8 cellular contexts compared by ENCODE assay signal in the genomic region with DNA sequence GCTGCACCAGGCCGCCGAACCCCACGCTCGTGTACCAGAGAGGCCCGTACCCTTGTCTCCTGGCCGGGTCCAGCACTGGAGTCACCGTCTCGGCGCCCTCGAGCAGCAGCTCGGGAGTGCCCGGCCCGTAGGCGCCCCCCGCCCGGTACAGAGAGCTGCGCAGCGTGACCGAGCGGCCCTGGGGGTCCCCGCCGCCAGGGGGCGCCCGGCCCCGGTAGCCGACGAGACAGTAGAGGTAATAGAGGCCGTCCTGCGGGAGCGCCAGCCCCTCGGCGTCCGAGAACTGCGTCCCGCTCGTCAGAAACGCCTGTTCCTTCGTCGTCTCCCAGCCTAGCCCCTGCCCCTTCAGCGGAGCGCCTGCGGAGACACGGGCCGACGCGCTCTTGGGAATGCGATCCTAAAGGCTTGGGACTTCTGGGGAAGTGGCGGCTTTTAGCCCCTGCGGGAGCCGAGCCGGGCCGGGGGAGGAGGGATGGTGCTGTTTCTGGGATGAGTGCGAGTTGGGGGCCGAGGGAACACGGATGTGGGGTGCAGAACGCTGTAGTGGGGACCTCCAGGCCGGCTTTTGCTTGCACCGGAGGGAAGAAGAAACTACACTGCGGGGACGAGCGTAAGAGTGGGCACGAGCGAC. TPM values are rescaled to one million over a fixed set of nuclear protein-coding genes. Genes with fewer than 3 reads are reported as not detected.
A peak's percentile ranks its signal among the peaks of the same experiment; 100 is the strongest.
DNase-seq lines count a peak whose midpoint lies in the region; ATAC-seq and TF ChIP-seq lines count a peak whose summit lies in the region.

No MANE protein-coding gene starts in this region.

- DNase-seq in NCI-H187 (lab: John Stamatoyannopoulos, UW) (peak; percentile 8 to 32), NCI-H187 treated with DMSO at 0.1 percent for 48 hours (lab: John Stamatoyannopoulos, UW) (no peak), NCI-H2227 (lab: John Stamatoyannopoulos, UW; ENCODE audit: unreplicated experiment) (peak; percentile 91), choroid plexus epithelial cell (ENCODE audit: low read depth) (peak; percentile 78), left lobe of liver (ENCODE audit: low spot score) (peak; percentile 87)
- DNase-seq in activated CD4-positive, alpha-beta T cell treated with anti-CD3 and anti-CD28 coated beads for 1 hour, result peak; percentile 85
- DNase-seq in stimulated activated CD4-positive, alpha-beta T cell treated with anti-CD3 and anti-CD28 coated beads, Interleukin-2, amount 100 ng/mL, for 24 hours, result peak; percentile 93 to 94

- peak; percentile 72 for TF ChIP-seq CTCF in choroid plexus epithelial cell (conservative IDR thresholded peaks at IDR 0.05; ENCODE audit: low read depth, low read length)

- ATAC-seq in HG03064 (IDR thresholded peaks at IDR 0.05; ENCODE audit: low read depth, unreplicated experiment) (peak; percentile 51), left lobe of liver (peak; percentile 98)

- H3K4me3 ChIP-seq in choroid plexus epithelial cell (ENCODE audit: low read depth, low read length), result peak overlapping the region; percentile 86

RNA-seq across cellular contexts. Expression of a gene that starts 1.3 kb away (rescaled TPM):
- total RNA-seq in left lobe of liver, result 1.7 TPM

RNA-seq across cellular contexts. Expression of a gene that starts 5.2 kb away (rescaled TPM):
- total RNA-seq in left lobe of liver, result 10.2 TPM

RNA-seq across cellular contexts. Expression of a gene that starts 5.6 kb away (rescaled TPM):
- 0.68 TPM for total RNA-seq in left lobe of liver

RNA-seq across cellular contexts. Expression of a gene that starts 8.8 kb away (rescaled TPM):
- total RNA-seq in left lobe of liver, result 0.93 TPM

RNA-seq across cellular contexts. Expression of a gene that starts 11.9 kb away (rescaled TPM):
- total RNA-seq in left lobe of liver, result not detected
